In the genomic region with DNA sequence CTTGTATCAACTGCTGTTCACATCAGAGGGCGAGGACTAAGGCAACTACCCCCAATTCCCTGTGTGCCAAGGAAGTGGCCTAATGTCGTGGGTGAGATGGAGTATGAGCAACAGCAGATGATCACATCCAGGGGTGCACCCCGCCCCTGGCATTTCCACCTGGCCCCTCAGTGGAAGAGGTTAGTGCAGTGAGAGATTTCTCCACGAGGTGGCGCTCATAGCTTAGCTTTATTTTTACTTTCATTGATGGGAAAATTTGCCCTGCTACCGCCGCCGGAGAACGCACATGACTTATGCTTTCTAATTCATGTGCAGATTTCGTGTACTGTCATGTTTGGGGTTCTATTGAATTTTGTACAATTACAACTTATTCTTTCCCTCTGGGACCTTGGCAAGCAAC, we compare ENCODE assay signal across 9 cellular contexts.
DNase-seq lines count a peak whose midpoint lies in the region; ATAC-seq and TF ChIP-seq lines count a peak whose summit lies in the region.
"Had no signal": no experiment of that assay in that cellular context is flagged by ENCODE, and none has a peak within 500 bp of the region (broad histone marks: within the 10 kb centered on the region; RNA-seq: fewer than 3 reads in every experiment).

No MANE protein-coding gene starts in this region.

- H3K27ac ChIP-seq in GM23248 (no peak overlapping the region), MM.1S (ENCODE audit: low read length) (no peak overlapping the region), RWPE1 (no peak overlapping the region)
- H3K27ac ChIP-seq: skin epidermis had no signal

- H3K4me3 Mint-ChIP-seq in MCF 10A (ENCODE audit: unreplicated experiment): no peak overlapping the region

- intact Hi-C loops in MCF 10A (cut with micrococcal nuclease): loop anchor here (1.0 to 5.0 kb wide), 5 partner anchors 47 to 1714 kb away; no protein-coding TSS in a partner anchor

- peaks cover 25% of the 10 kb centered on the region for H3K27me3 Mint-ChIP-seq in MCF 10A (ENCODE audit: insufficient read depth, unreplicated experiment)

- H3K36me3 ChIP-seq in GM23248 (ENCODE audit: low read depth): no peaks in the 10 kb centered on the region
- H3K36me3 ChIP-seq in MM.1S (replicated peaks; ENCODE audit: insufficient read depth, low read length): no peaks in the 10 kb centered on the region
- H3K36me3 ChIP-seq in kidney epithelial cell (ENCODE audit: control insufficient read depth, insufficient read depth, low read length): no peaks in the 10 kb centered on the region

- no peak overlapping the region for H3K9ac ChIP-seq in GM23248
- H3K9ac ChIP-seq in MM.1S (ENCODE audit: low read length): no peak overlapping the region

- H3K4me2 ChIP-seq in GM23248 (ENCODE audit: unreplicated experiment) (no peak overlapping the region), MM.1S (ENCODE audit: low read depth, low read length) (no peak overlapping the region)

- peaks cover 7% of the 10 kb centered on the region for H3K9me3 Mint-ChIP-seq in MCF 10A (ENCODE audit: unreplicated experiment)

- peak; percentile 85 for TF ChIP-seq CTCF in MM.1S (IDR thresholded peaks at IDR 0.05; ENCODE audit: low read length)
- peak; percentile 77 for TF ChIP-seq CTCF in RWPE1 (conservative IDR thresholded peaks at IDR 0.05; ENCODE audit: low read depth)
- peak; percentile 90 for TF ChIP-seq CTCF in MCF 10A (IDR thresholded peaks at IDR 0.05; ENCODE audit: unreplicated experiment)
- peak; percentile 69 for TF ChIP-seq CTCF in kidney epithelial cell (IDR thresholded peaks at IDR 0.05; ENCODE audit: insufficient read depth, low read length, poor library complexity, severe bottlenecking)

- H3K79me2 ChIP-seq in GM23248 (ENCODE audit: insufficient read depth): no peaks in the 10 kb centered on the region
- no peaks in the 10 kb centered on the region for H3K79me2 ChIP-seq in MM.1S (ENCODE audit: low read length)

- ATAC-seq in GM21737 (IDR thresholded peaks at IDR 0.05; ENCODE audit: unreplicated experiment): no peak

- CTCF ChIA-PET in RWPE1 (lab: Yijun Ruan, JAX) (interaction anchor here (0.6 to 1.0 kb wide), 5 partner anchors 39 to 677 kb away, joined by 3 to 4 read pairs (median 3); no protein-coding TSS in a partner anchor), MCF 10A (lab: Yijun Ruan, JAX) (interaction anchor here (0.5 to 3.0 kb wide), 26 partner anchors 17 to 1712 kb away, joined by 3 to 28 read pairs (median 4); no protein-coding TSS in a partner anchor)

- H4K20me1 ChIP-seq in GM23248 (ENCODE audit: insufficient read depth) (no peaks in the 10 kb centered on the region), MM.1S (ENCODE audit: insufficient read depth, low read length) (no peaks in the 10 kb centered on the region)

- H2AFZ ChIP-seq in GM23248 (no peak overlapping the region), MM.1S (ENCODE audit: low read length) (no peak overlapping the region)

- H3K4me3 ChIP-seq in GM23248: no peak overlapping the region
- H3K4me3 ChIP-seq in MM.1S (ENCODE audit: low read length): no peak overlapping the region
- H3K4me3 ChIP-seq in kidney epithelial cell (ENCODE audit: low read depth, low read length): no peak overlapping the region
- H3K4me3 ChIP-seq: skin epidermis had no signal

- no peaks in the 10 kb centered on the region for H3K36me3 Mint-ChIP-seq in MCF 10A (ENCODE audit: insufficient read depth, unreplicated experiment)

- no peak overlapping the region for H3K27ac Mint-ChIP-seq in MCF 10A (ENCODE audit: low read depth, unreplicated experiment)

- WGBS in GM23248 (ENCODE audit: low coverage in 1 of 2, low lambda C conversion rate in 2 of 2, missing lambda C conversion rate in 2 of 2), 2 experiments: 7 to 10% methylated on average over 10 of the region's 10 CpGs

- H3F3A ChIP-seq in GM23248 (ENCODE audit: insufficient read depth) (no peaks in the 10 kb centered on the region), MM.1S (ENCODE audit: insufficient read depth, low read length) (no peaks in the 10 kb centered on the region)

- H3K4me1 Mint-ChIP-seq in MCF 10A (ENCODE audit: insufficient read depth, unreplicated experiment): peaks cover 6% of the 10 kb centered on the region

- POLR2A ChIA-PET in RWPE1 (lab: Yijun Ruan, JAX; ENCODE audit: low non-redundant PET): no interaction called here
- POLR2A ChIA-PET in MCF 10A (lab: Yijun Ruan, JAX): interaction anchor here (0.6 kb wide), 1 partner anchor 1319 kb away, joined by 4 read pairs; no protein-coding TSS in a partner anchor

- DNase-seq in GM03348 (ENCODE audit: low spot score) (peak; percentile 64), GM23248 (peak; percentile 61), MM.1S (peak; percentile 71), RWPE1 (ENCODE audit: low spot score) (peak; percentile 20), MCF 10A (ENCODE audit: unreplicated experiment) (peak; percentile 70), kidney epithelial cell (ENCODE audit: low read depth) (no peak)
- DNase-seq in stimulated activated CD8-positive, alpha-beta memory T cell treated with anti-CD3 and anti-CD28 coated beads, Interleukin-15, amount 100 ng/mL, for 24 hours (ENCODE audit: low read depth): peak; percentile 8

- H3K4me1 ChIP-seq in GM23248 (ENCODE audit: insufficient read depth) (no peaks in the 10 kb centered on the region), MM.1S (ENCODE audit: low read length) (no peaks in the 10 kb centered on the region)

- in situ Hi-C loops in GM23248 (cut with MboI): loop anchor here (25.0 kb wide), 1 partner anchor 619 kb away; no protein-coding TSS in a partner anchor

- no TSS peak for BruUV-seq in MCF 10A (replicated peaks; lab: Mats Ljungman, UMichigan)

- no peaks in the 10 kb centered on the region for H3K9me2 ChIP-seq in GM23248 (ENCODE audit: insufficient read depth)
- H3K9me2 ChIP-seq in MM.1S (replicated peaks; ENCODE audit: insufficient read depth, low read length): no peaks in the 10 kb centered on the region

- H3K9me3 ChIP-seq in GM23248 (ENCODE audit: low read depth): no peaks in the 10 kb centered on the region
- no peaks in the 10 kb centered on the region for H3K9me3 ChIP-seq in MM.1S (replicated peaks; ENCODE audit: insufficient read depth, low read length)

- H3K27me3 ChIP-seq in GM23248 (replicated peaks; ENCODE audit: insufficient read depth) (no peaks in the 10 kb centered on the region), MM.1S (replicated peaks; ENCODE audit: insufficient read depth, low read length) (no peaks in the 10 kb centered on the region), kidney epithelial cell (ENCODE audit: control insufficient read depth, insufficient read depth, low read length) (no peaks in the 10 kb centered on the region)
